In the genomic region with DNA sequence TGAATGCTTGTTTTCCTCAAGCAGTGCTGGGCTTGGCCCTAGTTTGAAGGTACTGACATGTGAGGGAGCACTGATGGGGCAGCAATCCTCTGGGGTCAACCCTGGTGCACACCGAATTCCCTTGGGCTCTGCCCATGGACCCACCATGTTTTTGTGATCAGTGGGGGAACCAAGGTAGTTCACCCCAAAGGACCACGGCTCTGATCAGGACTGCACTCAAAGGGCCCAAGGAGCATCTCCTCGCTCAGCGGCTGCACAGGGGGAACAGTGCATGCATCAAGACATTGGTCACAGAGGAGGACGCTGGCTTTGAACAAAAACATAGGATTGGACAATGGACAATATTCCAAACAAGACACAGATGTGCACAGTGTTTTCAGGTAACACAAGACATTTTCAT, we compare ENCODE assay signal across 25 cellular contexts. TPM values are rescaled to one million over a fixed set of nuclear protein-coding genes. Genes with fewer than 3 reads are reported as not detected.
DNase-seq lines count a peak whose midpoint lies in the region; ATAC-seq and FAIRE-seq lines count a peak whose summit lies in the region.
"Had no signal": no experiment of that assay in that cellular context is flagged by ENCODE, and none has a peak within 500 bp of the region (broad histone marks: within the 10 kb centered on the region; RNA-seq: fewer than 3 reads in every experiment).

No MANE protein-coding gene starts in this region.

- no peaks in the 10 kb centered on the region for H3K79me1 ChIP-seq in mesendoderm (ENCODE audit: low read length)

- H3K27me3 Mint-ChIP-seq in naive thymus-derived CD8-positive, alpha-beta T cell, result peaks cover 2 to 14% (median 11%) of the 10 kb centered on the region in 5 donors
- H3K27me3 Mint-ChIP-seq: CD4-positive, CD25-positive, alpha-beta regulatory T cell had no signal

- FAIRE-seq in HTR-8/SVneo (lab: Jason Lieb, UNC), result peak; percentile 9
- FAIRE-seq: A204.1, GM12878, H54, K562 had no signal

- H3K4me2 ChIP-seq in mesendoderm (ENCODE audit: low read length), result no peak overlapping the region

- no peaks in the 10 kb centered on the region for H3K27me3 ChIP-seq in HUES64 (ENCODE audit: insufficient read depth, low read length)
- H3K27me3 ChIP-seq in mesendoderm (ENCODE audit: insufficient read depth, low read length, poor library complexity), result no peaks in the 10 kb centered on the region
- H3K27me3 ChIP-seq: BE2C had no signal

- H3K27ac ChIP-seq in HUES64 (ENCODE audit: low read depth, low read length), result peak overlapping the region; percentile 98; the same call in 1 of the 2 replicates
- no peak overlapping the region for H3K27ac ChIP-seq in mesendoderm (ENCODE audit: low read depth, low read length)

- H3K4me3 Mint-ChIP-seq in naive thymus-derived CD8-positive, alpha-beta T cell, result no peak overlapping the region
- H3K4me3 Mint-ChIP-seq: CD4-positive, CD25-positive, alpha-beta regulatory T cell; CD8-positive, alpha-beta memory T cell; HFFc6 had no signal

- H3K56ac ChIP-seq in mesendoderm (ENCODE audit: low read length), result no peak overlapping the region

- no peak overlapping the region for H3K18ac ChIP-seq in mesendoderm (ENCODE audit: low read length)

- H3K79me2 ChIP-seq in mesendoderm (ENCODE audit: control insufficient read depth, insufficient read depth, low read length), result no peaks in the 10 kb centered on the region

- H3K4me3 ChIP-seq in HUES64 (ENCODE audit: low read length) (no peak overlapping the region), mesendoderm (ENCODE audit: low read length) (no peak overlapping the region)
- H3K4me3 ChIP-seq: GM12878, K562 had no signal

- H3K36me3 ChIP-seq in HUES64 (ENCODE audit: insufficient read depth, low read length) (peaks cover 38% of the 10 kb centered on the region), mesendoderm (ENCODE audit: control insufficient read depth, insufficient read depth, low read length) (no peaks in the 10 kb centered on the region)
- H3K36me3 ChIP-seq: BE2C had no signal

- H2BK5ac ChIP-seq in mesendoderm (ENCODE audit: low read length), result no peak overlapping the region

- POLR2A ChIA-PET in naive thymus-derived CD8-positive, alpha-beta T cell (lab: Charles Lee), result no interaction called here

- H3K27ac Mint-ChIP-seq in naive thymus-derived CD8-positive, alpha-beta T cell, result no peak overlapping the region
- H3K27ac Mint-ChIP-seq: CD4-positive, CD25-positive, alpha-beta regulatory T cell; CD8-positive, alpha-beta memory T cell; HFFc6 had no signal

- H4K5ac ChIP-seq in mesendoderm (ENCODE audit: low read length), result no peak overlapping the region

- no peak overlapping the region for H2BK15ac ChIP-seq in mesendoderm (replicated peaks; ENCODE audit: low read depth)

- peaks cover 0 to 2% (median 0%) of the 10 kb centered on the region in 4 donors for H3K4me1 Mint-ChIP-seq in naive thymus-derived CD8-positive, alpha-beta T cell
- H3K4me1 Mint-ChIP-seq: CD4-positive, CD25-positive, alpha-beta regulatory T cell; CD8-positive, alpha-beta memory T cell had no signal

- no peak overlapping the region for H3K4ac ChIP-seq in mesendoderm (ENCODE audit: low read depth, low read length)

- no peak overlapping the region for H2BK120ac ChIP-seq in mesendoderm (ENCODE audit: low read depth, low read length)

- ATAC-seq in naive thymus-derived CD8-positive, alpha-beta T cell, result no peak
- no peak for ATAC-seq in GM19328 (IDR thresholded peaks at IDR 0.05; ENCODE audit: unreplicated experiment)
- ATAC-seq: GM12878, HCT116, K562 had no signal

- H3K4me1 ChIP-seq in HUES64 (ENCODE audit: insufficient read depth, low read length) (peaks cover 27% of the 10 kb centered on the region), mesendoderm (ENCODE audit: control insufficient read depth, low read depth, low read length) (no peaks in the 10 kb centered on the region)
- H3K4me1 ChIP-seq: BE2C had no signal

- H2AK5ac ChIP-seq in mesendoderm (ENCODE audit: low read length), result peak overlapping the region; percentile 70

- no peaks in the 10 kb centered on the region for H3K36me3 Mint-ChIP-seq in naive thymus-derived CD8-positive, alpha-beta T cell
- H3K36me3 Mint-ChIP-seq: CD4-positive, CD25-positive, alpha-beta regulatory T cell; CD8-positive, alpha-beta memory T cell had no signal

- no peaks in the 10 kb centered on the region for H3K9me3 Mint-ChIP-seq in naive thymus-derived CD8-positive, alpha-beta T cell
- H3K9me3 Mint-ChIP-seq: CD4-positive, CD25-positive, alpha-beta regulatory T cell; CD8-positive, alpha-beta memory T cell; HFFc6 had no signal

- no peaks in the 10 kb centered on the region for H3K9me3 ChIP-seq in HUES64 (ENCODE audit: insufficient read depth, low read depth, low read length)
- H3K9me3 ChIP-seq: BE2C had no signal

- H4K8ac ChIP-seq in mesendoderm (ENCODE audit: low read depth, low read length), result no peak overlapping the region

- DNase-seq in HTR-8/SVneo (ENCODE audit: insufficient read length, low spot score) (no peak), mesendoderm (no peak), NCI-H1930 (lab: John Stamatoyannopoulos, UW) (no peak)
- DNase-seq in activated CD4-positive, alpha-beta T cell treated with anti-CD3 and anti-CD28 coated beads for 4 hours, result no peak
- DNase-seq in naive thymus-derived CD8-positive, alpha-beta T cell, result no peak
- DNase-seq: ACHN; BE2C; C1 segment of cervical spinal cord; CD4-positive, CD25-positive, alpha-beta regulatory T cell; CD8-positive, alpha-beta memory T cell; COR-L47; DMS 273 treated with DMSO at 0.1 percent for 48 hours; DMS53; DND-41; EL; HFFc6; IMR-90 had no signal

- no peak overlapping the region for H3K9ac ChIP-seq in HUES64 (ENCODE audit: low read depth, low read length)
- H3K9ac ChIP-seq in mesendoderm (ENCODE audit: low read length), result no peak overlapping the region

- no peak overlapping the region for H3K23ac ChIP-seq in mesendoderm (ENCODE audit: low read length)

- 93% methylated on average over 5 of the region's 5 CpGs for WGBS in HUES64
- no CpG with 5 or more reads among the region's 5 CpGs for WGBS in mesendoderm (ENCODE audit: extremely low coverage, insufficient coverage, low lambda C conversion rate)

RNA-seq across cellular contexts. Expression of gene CXCL12, which starts 12.7 kb away (rescaled TPM):
- polyA plus RNA-seq in HUES64 (2013, experiment 1 of 2), result 45.3 TPM
- polyA plus RNA-seq in HUES64 (2013, experiment 2 of 2), result 45.1 TPM
- polyA plus RNA-seq in mesendoderm (2013, experiment 1 of 2), result 22.7 TPM
- polyA plus RNA-seq in mesendoderm (2013, experiment 2 of 2), result 24.7 TPM
- not detected for total RNA-seq in naive thymus-derived CD8-positive, alpha-beta T cell
- polyA plus RNA-seq in naive thymus-derived CD8-positive, alpha-beta T cell, result not detected
- total RNA-seq: CD4-positive, CD25-positive, alpha-beta regulatory T cell; CD8-positive, alpha-beta memory T cell; G401 had no signal
- polyA plus RNA-seq: CD4-positive, CD25-positive, alpha-beta regulatory T cell; CD8-positive, alpha-beta memory T cell; K562 had no signal
